8 cellular contexts compared by ENCODE assay signal in the genomic region with DNA sequence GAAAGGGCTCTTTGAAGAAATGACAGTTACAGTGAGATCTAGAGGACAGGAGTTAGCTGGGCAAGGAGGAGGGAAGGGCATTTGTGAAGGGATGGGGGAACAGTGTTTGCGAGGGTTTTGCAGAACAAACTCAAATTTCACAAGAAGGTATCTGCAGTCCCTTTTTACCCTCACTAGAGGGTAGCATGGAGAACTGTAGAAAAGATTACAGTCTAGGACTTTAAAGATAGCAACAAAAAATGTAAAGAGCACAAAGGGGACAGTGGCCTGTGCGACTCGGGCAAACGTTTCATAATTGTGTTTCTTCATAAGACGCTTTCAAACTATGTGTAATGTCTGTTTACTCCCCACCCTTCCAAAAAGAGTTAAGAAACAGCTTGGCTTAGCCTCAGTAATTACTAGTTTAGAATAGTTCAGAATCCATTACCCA. TPM values are rescaled to one million over a fixed set of nuclear protein-coding genes. Genes with fewer than 3 reads are reported as not detected.
DNase-seq lines count a peak whose midpoint lies in the region; ATAC-seq and TF ChIP-seq lines count a peak whose summit lies in the region.

No MANE protein-coding gene starts in this region.

- WGBS in esophagus muscularis mucosa, result 21% methylated on average over 5 of the region's 5 CpGs

- H3K27ac Mint-ChIP-seq in GM23338, result no peak overlapping the region
- peak overlapping the region; percentile 29 for H3K27ac Mint-ChIP-seq in progenitor cell of endocrine pancreas

- TF ChIP-seq EP300 in esophagus muscularis mucosa (IDR thresholded peaks at IDR 0.05), result no peak

- no peaks in the 10 kb centered on the region for H3F3A ChIP-seq in GM23338 (replicated peaks; ENCODE audit: low read depth)

- H3K27me3 ChIP-seq in GM23338 (ENCODE audit: insufficient read depth) (no peaks in the 10 kb centered on the region), esophagus muscularis mucosa (no peaks in the 10 kb centered on the region)

- no peak for TF ChIP-seq POLR2A in esophagus muscularis mucosa (IDR thresholded peaks at IDR 0.05; ENCODE audit: low read depth)

- H3K9me2 ChIP-seq in GM23338 (ENCODE audit: insufficient read depth), result 0 out of 2 replicates have a peak, but pooled peaks cover 3% of the 10 kb centered on the region

- no peak overlapping the region for H2AFZ ChIP-seq in GM23338

- ATAC-seq in GM23338, result peak; percentile 67
- ATAC-seq in HG03159 (IDR thresholded peaks at IDR 0.05; ENCODE audit: unreplicated experiment), result no peak
- ATAC-seq in GM19035 (IDR thresholded peaks at IDR 0.05; ENCODE audit: unreplicated experiment), result no peak

- no peaks in the 10 kb centered on the region for H3K79me2 ChIP-seq in GM23338 (replicated peaks; ENCODE audit: insufficient read depth)

- H3K4me1 Mint-ChIP-seq in GM23338 (peaks cover 5% of the 10 kb centered on the region), progenitor cell of endocrine pancreas (ENCODE audit: low read depth) (peaks cover 4% of the 10 kb centered on the region)

- H3K4me1 ChIP-seq in GM23338 (ENCODE audit: insufficient read depth) (peaks cover 8% of the 10 kb centered on the region; the same call in 1 of the 2 replicates), esophagus muscularis mucosa (peaks cover 0 to 17% (median 0%) of the 10 kb centered on the region in 4 donors)

- H3K4me3 ChIP-seq in AG09309 (ENCODE audit: control insufficient read depth, low read depth, low read length), result no peak overlapping the region
- no peak overlapping the region for H3K4me3 ChIP-seq in GM23338
- no peak overlapping the region for H3K4me3 ChIP-seq in esophagus muscularis mucosa

- H3K4me3 Mint-ChIP-seq in GM23338 (no peak overlapping the region), progenitor cell of endocrine pancreas (ENCODE audit: low read depth) (no peak overlapping the region)

- H4K20me1 ChIP-seq in GM23338 (replicated peaks; ENCODE audit: insufficient read depth), result peaks cover 7% of the 10 kb centered on the region

- H3K4me2 ChIP-seq in GM23338, result no peak overlapping the region

- H3K27me3 Mint-ChIP-seq in GM23338 (ENCODE audit: insufficient read depth, low read depth, poor library complexity), result peaks cover 7% of the 10 kb centered on the region
- H3K27me3 Mint-ChIP-seq in progenitor cell of endocrine pancreas, result no peaks in the 10 kb centered on the region

- H3K36me3 Mint-ChIP-seq in GM23338 (ENCODE audit: low read depth) (no peaks in the 10 kb centered on the region), progenitor cell of endocrine pancreas (ENCODE audit: insufficient read depth) (peaks cover 16% of the 10 kb centered on the region)

- TF ChIP-seq CTCF in AG09309 (IDR thresholded peaks at IDR 0.05; ENCODE audit: control insufficient read depth, insufficient read depth, low read depth, low read length, missing control alignments) (peak; percentile 62), GM23338 (conservative IDR thresholded peaks at IDR 0.05; ENCODE audit: low read depth in 2 of 2) (peak; percentile 52 to 60), esophagus muscularis mucosa (IDR thresholded peaks at IDR 0.05) (peak; percentile 48 to 67 (median 52)), progenitor cell of endocrine pancreas (IDR thresholded peaks at IDR 0.05; ENCODE audit: unreplicated experiment) (peak; percentile 70)

- no peaks in the 10 kb centered on the region for H3K9me3 Mint-ChIP-seq in GM23338
- H3K9me3 Mint-ChIP-seq in progenitor cell of endocrine pancreas (ENCODE audit: low read depth), result no peaks in the 10 kb centered on the region

- H3K27ac ChIP-seq in GM23338 (ENCODE audit: low read depth) (no peak overlapping the region), esophagus muscularis mucosa (replicated peaks in 1 of 4) (no peak overlapping the region)

- H3K36me3 ChIP-seq in GM23338 (ENCODE audit: insufficient read depth) (peaks cover 6% of the 10 kb centered on the region; the same call in 1 of the 2 replicates), esophagus muscularis mucosa (peaks cover 0 to 24% (median 13%) of the 10 kb centered on the region in 4 donors)

- H3K9me3 ChIP-seq in esophagus muscularis mucosa, result no peaks in the 10 kb centered on the region

- intact Hi-C loops in esophagus muscularis mucosa (cut with DNase I), result loop anchor here (5.0 kb wide), 2 partner anchors 150 to 315 kb away; no protein-coding TSS in a partner anchor

- DNase-seq in AG09309 (ENCODE audit: low read depth) (no peak), GM23338 (ENCODE audit: low spot score) (peak; percentile 75), RKO (ENCODE audit: low spot score) (peak; percentile 80), esophagus muscularis mucosa (ENCODE audit: extremely low spot score) (no peak), progenitor cell of endocrine pancreas (ENCODE audit: low spot score, unreplicated experiment) (no peak), midbrain (lab: John Stamatoyannopoulos, UW) (no peak)

TF ChIP-seq in GM23338, 12 proteins besides CTCF, POLR2A, EP300 and RAD21 (continues in another document):
- no peak for TF ChIP-seq ZNF331 (CRISPR knock-in tag; IDR thresholded peaks at IDR 0.05; ENCODE audit: low read depth)
- TF ChIP-seq ZNF114 (CRISPR knock-in tag; IDR thresholded peaks at IDR 0.05), result no peak
- TF ChIP-seq, protein P1, sequence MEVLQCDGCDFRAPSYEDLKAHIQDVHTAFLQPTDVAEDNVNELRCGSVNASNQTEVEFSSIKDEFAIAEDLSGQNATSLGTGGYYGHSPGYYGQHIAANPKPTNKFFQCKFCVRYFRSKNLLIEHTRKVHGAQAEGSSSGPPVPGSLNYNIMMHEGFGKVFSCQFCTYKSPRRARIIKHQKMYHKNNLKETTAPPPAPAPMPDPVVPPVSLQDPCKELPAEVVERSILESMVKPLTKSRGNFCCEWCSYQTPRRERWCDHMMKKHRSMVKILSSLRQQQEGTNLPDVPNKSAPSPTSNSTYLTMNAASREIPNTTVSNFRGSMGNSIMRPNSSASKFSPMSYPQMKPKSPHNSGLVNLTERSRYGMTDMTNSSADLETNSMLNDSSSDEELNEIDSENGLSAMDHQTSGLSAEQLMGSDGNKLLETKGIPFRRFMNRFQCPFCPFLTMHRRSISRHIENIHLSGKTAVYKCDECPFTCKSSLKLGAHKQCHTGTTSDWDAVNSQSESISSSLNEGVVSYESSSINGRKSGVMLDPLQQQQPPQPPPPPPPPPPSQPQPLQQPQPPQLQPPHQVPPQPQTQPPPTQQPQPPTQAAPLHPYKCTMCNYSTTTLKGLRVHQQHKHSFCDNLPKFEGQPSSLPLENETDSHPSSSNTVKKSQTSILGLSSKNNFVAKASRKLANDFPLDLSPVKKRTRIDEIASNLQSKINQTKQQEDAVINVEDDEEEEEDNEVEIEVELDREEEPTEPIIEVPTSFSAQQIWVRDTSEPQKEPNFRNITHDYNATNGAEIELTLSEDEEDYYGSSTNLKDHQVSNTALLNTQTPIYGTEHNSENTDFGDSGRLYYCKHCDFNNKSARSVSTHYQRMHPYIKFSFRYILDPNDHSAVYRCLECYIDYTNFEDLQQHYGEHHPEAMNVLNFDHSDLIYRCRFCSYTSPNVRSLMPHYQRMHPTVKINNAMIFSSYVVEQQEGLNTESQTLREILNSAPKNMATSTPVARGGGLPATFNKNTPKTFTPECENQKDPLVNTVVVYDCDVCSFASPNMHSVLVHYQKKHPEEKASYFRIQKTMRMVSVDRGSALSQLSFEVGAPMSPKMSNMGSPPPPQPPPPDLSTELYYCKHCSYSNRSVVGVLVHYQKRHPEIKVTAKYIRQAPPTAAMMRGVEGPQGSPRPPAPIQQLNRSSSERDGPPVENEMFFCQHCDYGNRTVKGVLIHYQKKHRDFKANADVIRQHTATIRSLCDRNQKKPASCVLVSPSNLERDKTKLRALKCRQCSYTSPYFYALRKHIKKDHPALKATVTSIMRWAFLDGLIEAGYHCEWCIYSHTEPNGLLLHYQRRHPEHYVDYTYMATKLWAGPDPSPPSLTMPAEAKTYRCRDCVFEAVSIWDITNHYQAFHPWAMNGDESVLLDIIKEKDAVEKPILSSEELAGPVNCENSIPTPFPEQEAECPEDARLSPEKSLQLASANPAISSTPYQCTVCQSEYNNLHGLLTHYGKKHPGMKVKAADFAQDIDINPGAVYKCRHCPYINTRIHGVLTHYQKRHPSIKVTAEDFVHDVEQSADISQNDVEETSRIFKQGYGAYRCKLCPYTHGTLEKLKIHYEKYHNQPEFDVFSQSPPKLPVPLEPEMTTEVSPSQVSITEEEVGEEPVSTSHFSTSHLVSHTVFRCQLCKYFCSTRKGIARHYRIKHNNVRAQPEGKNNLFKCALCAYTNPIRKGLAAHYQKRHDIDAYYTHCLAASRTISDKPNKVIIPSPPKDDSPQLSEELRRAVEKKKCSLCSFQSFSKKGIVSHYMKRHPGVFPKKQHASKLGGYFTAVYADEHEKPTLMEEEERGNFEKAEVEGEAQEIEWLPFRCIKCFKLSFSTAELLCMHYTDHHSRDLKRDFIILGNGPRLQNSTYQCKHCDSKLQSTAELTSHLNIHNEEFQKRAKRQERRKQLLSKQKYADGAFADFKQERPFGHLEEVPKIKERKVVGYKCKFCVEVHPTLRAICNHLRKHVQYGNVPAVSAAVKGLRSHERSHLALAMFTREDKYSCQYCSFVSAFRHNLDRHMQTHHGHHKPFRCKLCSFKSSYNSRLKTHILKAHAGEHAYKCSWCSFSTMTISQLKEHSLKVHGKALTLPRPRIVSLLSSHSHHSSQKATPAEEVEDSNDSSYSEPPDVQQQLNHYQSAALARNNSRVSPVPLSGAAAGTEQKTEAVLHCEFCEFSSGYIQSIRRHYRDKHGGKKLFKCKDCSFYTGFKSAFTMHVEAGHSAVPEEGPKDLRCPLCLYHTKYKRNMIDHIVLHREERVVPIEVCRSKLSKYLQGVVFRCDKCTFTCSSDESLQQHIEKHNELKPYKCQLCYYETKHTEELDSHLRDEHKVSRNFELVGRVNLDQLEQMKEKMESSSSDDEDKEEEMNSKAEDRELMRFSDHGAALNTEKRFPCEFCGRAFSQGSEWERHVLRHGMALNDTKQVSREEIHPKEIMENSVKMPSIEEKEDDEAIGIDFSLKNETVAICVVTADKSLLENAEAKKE (CRISPR knock-in tag; IDR thresholded peaks at IDR 0.05), result no peak
- TF ChIP-seq NANOG (IDR thresholded peaks at IDR 0.05; ENCODE audit: borderline replicate concordance), result no peak
- TF ChIP-seq JUNB (IDR thresholded peaks at IDR 0.05; ENCODE audit: unreplicated experiment), result no peak
- TF ChIP-seq EZH2phosphoT487 (IDR thresholded peaks at IDR 0.05; ENCODE audit: unreplicated experiment), result no peak
- TF ChIP-seq STAT1 (IDR thresholded peaks at IDR 0.05; ENCODE audit: unreplicated experiment), result no peak
- no peak for TF ChIP-seq POLR2AphosphoS5 (IDR thresholded peaks at IDR 0.05; ENCODE audit: low read depth)

RNA-seq across cellular contexts. Expression of gene ASXL1, which starts 21.2 kb away (rescaled TPM):
- total RNA-seq in GM23338 (2014; rRNA removed; shearing (Covaris generic)), result 29.0 and 33.0 TPM in 2 replicates
- 10.4 and 20.8 TPM in 2 replicates for polyA plus RNA-seq in GM23338 (2016; fragmentation: Nextera tagmentation; extraction: Ambion mirVana)
- total RNA-seq in esophagus muscularis mucosa, result 10 to 100 TPM; 56.5 to 66.7 (median 61.8) TPM
- 189 and 201 TPM in 2 replicates for total RNA-seq in progenitor cell of endocrine pancreas

RNA-seq across cellular contexts. Expression of gene KIF3B, which starts 59.5 kb away (rescaled TPM):
- 22.8 and 23.6 TPM in 2 replicates for total RNA-seq in GM23338 (2014; rRNA removed; shearing (Covaris generic))
- polyA plus RNA-seq in GM23338 (2016; fragmentation: Nextera tagmentation; extraction: Ambion mirVana), result 6.1 TPM in 2 replicates
- total RNA-seq in esophagus muscularis mucosa (10 to 100 TPM; 20.7 to 28.3 (median 23.5) TPM), progenitor cell of endocrine pancreas (60.2 and 61.6 TPM in 2 replicates)

Comparison
In these comparisons a context has a peak if more than half of its experiments do, and no peak if none do; other contexts are left out.
1. DNase-seq: peak in GM23338 (single experiment) and RKO (single experiment); none in AG09309 (single experiment), esophagus muscularis mucosa (single experiment), progenitor cell of endocrine pancreas (single experiment) and midbrain (single experiment).
2. Peak in every context shown above with its lines, with median percentiles within 50 percentile points of each other: CTCF ChIP-seq.